Comparison of ENCODE assay signal across 8 cellular contexts in the genomic region with DNA sequence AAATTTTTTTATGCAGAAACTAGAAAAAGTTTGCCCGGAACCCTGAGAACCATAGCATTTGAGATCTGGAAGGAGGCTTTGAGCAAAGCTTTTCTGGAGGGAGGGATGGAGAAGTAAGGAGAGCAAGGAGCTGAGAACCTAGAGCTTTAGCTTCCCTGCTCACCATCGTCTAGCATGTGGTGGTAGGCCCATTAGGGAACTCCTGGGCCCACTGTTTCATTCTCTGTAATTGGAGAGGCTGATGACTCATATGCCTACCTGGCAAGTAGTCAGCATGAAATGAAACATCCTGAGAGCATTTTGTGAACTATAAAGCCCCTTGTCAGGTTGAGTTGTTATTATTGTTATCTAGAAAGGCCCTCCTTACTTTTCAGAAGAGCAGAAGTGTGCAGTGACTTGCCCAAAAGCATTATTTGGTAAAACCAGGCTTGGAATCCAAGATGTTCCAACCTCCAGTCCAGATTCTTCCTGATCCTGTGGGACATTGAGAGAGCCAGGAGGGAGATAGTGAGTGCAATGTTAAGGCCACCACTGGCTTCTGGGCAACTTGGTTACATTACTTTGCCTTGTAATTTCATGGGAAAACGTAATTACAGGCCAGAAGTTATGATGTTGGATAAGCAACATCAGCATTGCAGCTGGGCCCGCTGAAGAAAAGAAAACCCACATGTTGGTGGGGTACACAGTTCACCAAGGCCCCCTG.
DNase-seq lines count a peak whose midpoint lies in the region; ATAC-seq, FAIRE-seq and TF ChIP-seq lines count a peak whose summit lies in the region.

No MANE protein-coding gene starts in this region.

- H3K27ac ChIP-seq in endothelial cell of umbilical vein (ENCODE audit: insufficient read depth, low read depth, low read length) (no peak overlapping the region), stomach (no peak overlapping the region), Karpas-422 (ENCODE audit: low read length) (no peak overlapping the region)

- H3K4me2 ChIP-seq in endothelial cell of umbilical vein (ENCODE audit: insufficient read depth, low read length): no peak overlapping the region
- no peak overlapping the region for H3K4me2 ChIP-seq in Karpas-422 (ENCODE audit: low read depth, low read length, poor library complexity, severe bottlenecking)

- CTCF ChIA-PET in endothelial cell of umbilical vein (lab: Charles Lee): interaction anchor here (1.3 kb wide), 1 partner anchor 254 kb away, joined by 4 read pairs; no protein-coding TSS in a partner anchor

- TF ChIP-seq POLR2A in endothelial cell of umbilical vein (IDR thresholded peaks at IDR 0.05; ENCODE audit: low read depth, low read length) (no peak), stomach (IDR thresholded peaks at IDR 0.05) (no peak), lower leg skin (IDR thresholded peaks at IDR 0.05) (no peak)

- no peaks in the 10 kb centered on the region for H3K9me2 ChIP-seq in Karpas-422 (replicated peaks; ENCODE audit: insufficient read depth, low read length)

- no peak overlapping the region for H3K4me3 ChIP-seq in AG10803 (ENCODE audit: low read length)
- H3K4me3 ChIP-seq in endothelial cell of umbilical vein (replicated peaks in 1 of 3; ENCODE audit: insufficient read depth in 1 of 3, low read depth in 1 of 3, low read length in 3 of 3): no peak overlapping the region
- no peak overlapping the region for H3K4me3 ChIP-seq in stomach
- no peak overlapping the region for H3K4me3 ChIP-seq in Karpas-422 (ENCODE audit: low read length)
- H3K4me3 ChIP-seq in lower leg skin (ENCODE audit: low read depth, poor library complexity, severe bottlenecking): no peak overlapping the region

- H2AFZ ChIP-seq in endothelial cell of umbilical vein (ENCODE audit: low read depth, low read length): peak overlapping the region; percentile 12
- H2AFZ ChIP-seq in Karpas-422 (ENCODE audit: low read length): no peak overlapping the region

- BruUV-seq in endothelial cell of umbilical vein (replicated peaks; lab: Mats Ljungman, UMichigan): no TSS peak

- WGBS in stomach, 5 donors: 47 to 83% (median 81%) methylated on average over 4 of the region's 4 CpGs
- WGBS in lower leg skin, 2 donors: 70 to 71% methylated on average over 4 of the region's 4 CpGs

- H3K79me2 ChIP-seq in endothelial cell of umbilical vein (ENCODE audit: control insufficient read depth, insufficient read depth, low read length): no peaks in the 10 kb centered on the region
- H3K79me2 ChIP-seq in Karpas-422 (ENCODE audit: low read length): no peaks in the 10 kb centered on the region

- H3K9ac ChIP-seq in endothelial cell of umbilical vein (replicated peaks; ENCODE audit: extremely low read depth, insufficient read depth, low read length) (no peak overlapping the region), Karpas-422 (ENCODE audit: low read length) (no peak overlapping the region)

- FAIRE-seq in endothelial cell of umbilical vein (lab: Jason Lieb, UNC): no peak

- H3K9me1 ChIP-seq in endothelial cell of umbilical vein (replicated peaks; ENCODE audit: control insufficient read depth, extremely low read depth, insufficient read depth, low read length): no peaks in the 10 kb centered on the region

- H4K20me1 ChIP-seq in endothelial cell of umbilical vein (replicated peaks; ENCODE audit: control insufficient read depth, extremely low read depth, insufficient read depth, low read length) (no peaks in the 10 kb centered on the region), Karpas-422 (ENCODE audit: insufficient read depth, low read depth, low read length) (no peaks in the 10 kb centered on the region)

- ATAC-seq in GM18520 (IDR thresholded peaks at IDR 0.05; ENCODE audit: unreplicated experiment) (peak; percentile 63), HG03565 (IDR thresholded peaks at IDR 0.05; ENCODE audit: unreplicated experiment) (peak; percentile 94), GM18909 (IDR thresholded peaks at IDR 0.05; ENCODE audit: poor library complexity, unreplicated experiment) (no peak)

- TF ChIP-seq CTCF in AG10803 (conservative IDR thresholded peaks at IDR 0.05; ENCODE audit: low read length): no peak
- TF ChIP-seq CTCF in endothelial cell of umbilical vein (IDR thresholded peaks at IDR 0.05; ENCODE audit: extremely low read depth in 1 of 2, insufficient read depth in 1 of 2, low read depth in 1 of 2, low read length in 2 of 2): no peak
- no peak for TF ChIP-seq CTCF in stomach (IDR thresholded peaks at IDR 0.05)
- TF ChIP-seq CTCF in lower leg skin (IDR thresholded peaks at IDR 0.05): no peak

- intact Hi-C loops in endothelial cell of umbilical vein (cut with micrococcal nuclease) (no loop called here), stomach (cut with DNase I; ENCODE audit: low total_unique reads) (no loop called here), lower leg skin (cut with DNase I; ENCODE audit: low total_unique reads) (no loop called here)

- dilution Hi-C loops in endothelial cell of umbilical vein (cut with MboI; ENCODE audit: extremely low pct_ligation_motif_present, low sequenced_read_pairs): no loop called here

- H3K4me1 ChIP-seq in endothelial cell of umbilical vein (ENCODE audit: control insufficient read depth, extremely low read depth, insufficient read depth, low read length) (peaks cover 42% of the 10 kb centered on the region), stomach (peaks cover 0 to 3% (median 0%) of the 10 kb centered on the region in 4 donors), Karpas-422 (ENCODE audit: low read length) (peaks cover 23% of the 10 kb centered on the region)

- peak; percentile 37 for DNase-seq in AG10803 (ENCODE audit: low read depth)
- DNase-seq in endothelial cell of umbilical vein (ENCODE audit: low read depth, low spot score): peak; percentile 28
- no peak for DNase-seq in stomach
- no peak for DNase-seq in Karpas-422
- DNase-seq in lower leg skin (ENCODE audit: low spot score in 2 of 2): no peak

- H3K36me3 ChIP-seq in endothelial cell of umbilical vein (ENCODE audit: control insufficient read depth in 2 of 2, extremely low read depth in 1 of 2, insufficient read depth in 2 of 2, low read length in 2 of 2) (no peaks in the 10 kb centered on the region), stomach (no peaks in the 10 kb centered on the region), Karpas-422 (ENCODE audit: insufficient read depth, low read length) (no peaks in the 10 kb centered on the region)

- no peak for TF ChIP-seq EP300 in stomach (IDR thresholded peaks at IDR 0.05)

- H3K9me3 ChIP-seq in endothelial cell of umbilical vein (replicated peaks; ENCODE audit: control insufficient read depth, insufficient read depth, low read length) (no peaks in the 10 kb centered on the region), stomach (no peaks in the 10 kb centered on the region), Karpas-422 (ENCODE audit: low read length) (no peaks in the 10 kb centered on the region)

- H3K27me3 ChIP-seq in endothelial cell of umbilical vein (ENCODE audit: control insufficient read depth in 2 of 2, insufficient read depth in 2 of 2, low read length in 2 of 2): no peaks in the 10 kb centered on the region
- H3K27me3 ChIP-seq in stomach: no peaks in the 10 kb centered on the region
- H3K27me3 ChIP-seq in Karpas-422 (ENCODE audit: low read length): no peaks in the 10 kb centered on the region

- POLR2A ChIA-PET in endothelial cell of umbilical vein (lab: Charles Lee): no interaction called here

TF ChIP-seq in endothelial cell of umbilical vein, 7 proteins besides CTCF, POLR2A, EP300 and RAD21:
- TF ChIP-seq MYC (IDR thresholded peaks at IDR 0.05; ENCODE audit: low read depth, low read length) (no peak), FOS (IDR thresholded peaks at IDR 0.05; ENCODE audit: borderline replicate concordance, insufficient read depth, low read length) (peak; percentile 53), JUN (IDR thresholded peaks at IDR 0.05; ENCODE audit: borderline replicate concordance, insufficient read depth, insufficient read length, low read depth) (peak; percentile 22)

Comparison
In these comparisons a context has a peak if more than half of its experiments do, and no peak if none do; other contexts are left out.
1. DNase-seq: peak in AG10803 (single experiment) and endothelial cell of umbilical vein (single experiment); none in stomach (single experiment), Karpas-422 (single experiment) and lower leg skin (0 of 2).